8 cellular contexts compared by ENCODE assay signal in genomic region chr16:81493755-81494433, GRCh38. TPM values are rescaled to one million over a fixed set of nuclear protein-coding genes. Genes with fewer than 3 reads are reported as not detected.
DNase-seq lines count a peak whose midpoint lies in the region; ATAC-seq, FAIRE-seq and TF ChIP-seq lines count a peak whose summit lies in the region.

No MANE protein-coding gene starts in this region.

- H3K36me3 Mint-ChIP-seq in activated naive CD4-positive, alpha-beta T cell treated with anti-CD3 and anti-CD28 coated beads for 36 hours (ENCODE audit: low read depth), result no peaks in the 10 kb centered on the region

- FAIRE-seq in A549 (lab: Jason Lieb, UNC), result no peak

- no peaks in the 10 kb centered on the region for H3K9me3 Mint-ChIP-seq in activated naive CD4-positive, alpha-beta T cell treated with anti-CD3 and anti-CD28 coated beads for 36 hours

- H3K9me3 ChIP-seq in A549, result no peaks in the 10 kb centered on the region

- TF ChIP-seq CTCF in A549 (IDR thresholded peaks at IDR 0.05), result no peak

- H3K27me3 Mint-ChIP-seq in activated naive CD4-positive, alpha-beta T cell treated with anti-CD3 and anti-CD28 coated beads for 36 hours (ENCODE audit: low read depth), result no peaks in the 10 kb centered on the region

- WGBS in A549 (ENCODE audit: missing lambda C conversion rate), result 44% methylated on average over 23 of the region's 23 CpGs

- H3K4me2 ChIP-seq in A549, result peak overlapping the region; percentile 41

- peak overlapping the region; percentile 49 to 77 for H3K27ac ChIP-seq in A549

- POLR2A ChIA-PET in A549 (lab: Yijun Ruan, JAX), result no interaction called here

- peaks cover 22% of the 10 kb centered on the region for H3K4me1 Mint-ChIP-seq in activated naive CD4-positive, alpha-beta T cell treated with anti-CD3 and anti-CD28 coated beads for 36 hours (ENCODE audit: low read depth)

- peaks cover 99% of the 10 kb centered on the region for H3K4me1 ChIP-seq in A549

- no peak for TF ChIP-seq RAD21 in A549 (conservative IDR thresholded peaks at IDR 0.05 in 1 of 2, IDR thresholded peaks at IDR 0.05 in 1 of 2)

- TF ChIP-seq POLR2A in A549 (IDR thresholded peaks at IDR 0.05; ENCODE audit: low read length), result no peak

- no peak for TF ChIP-seq EP300 in A549 (IDR thresholded peaks at IDR 0.05)

- intact Hi-C loops in activated naive CD4-positive, alpha-beta T cell treated with anti-CD3 and anti-CD28 coated beads for 36 hours (cut with micrococcal nuclease), result no loop called here
- intact Hi-C loops in sciatic nerve (cut with DNase I), result no loop called here
- intact Hi-C loops in posterior vena cava (cut with DNase I), result no loop called here

- no peak overlapping the region for H3K27ac Mint-ChIP-seq in activated naive CD4-positive, alpha-beta T cell treated with anti-CD3 and anti-CD28 coated beads for 36 hours

- no peak overlapping the region for H3K4me3 Mint-ChIP-seq in activated naive CD4-positive, alpha-beta T cell treated with anti-CD3 and anti-CD28 coated beads for 36 hours

- no peak overlapping the region for H3K4me3 ChIP-seq in A549

- ATAC-seq in A549 (peak; percentile 66 to 67), sciatic nerve (no peak), GM18873 (IDR thresholded peaks at IDR 0.05; ENCODE audit: low FRiP score, unreplicated experiment) (no peak)

- CTCF ChIA-PET in A549 (lab: Yijun Ruan, JAX), result interaction anchor here (0.5 to 2.1 kb wide), 9 partner anchors 15 to 204 kb away, joined by 3 to 7 read pairs (median 4); no protein-coding TSS in a partner anchor
- CTCF ChIA-PET in activated naive CD4-positive, alpha-beta T cell treated with anti-CD3 and anti-CD28 coated beads for 36 hours (lab: Charles Lee), result interaction anchor here (0.9 kb wide), 1 partner anchor 66 kb away, joined by 3 read pairs; no protein-coding TSS in a partner anchor

- peak; percentile 78 to 83 for DNase-seq in A549 (ENCODE audit: low read depth in 1 of 2, low spot score in 1 of 2)
- DNase-seq in HT-29 (ENCODE audit: low spot score), result peak; percentile 91
- peak; percentile 53 for DNase-seq in activated naive CD4-positive, alpha-beta T cell treated with anti-CD3 and anti-CD28 coated beads for 36 hours
- DNase-seq in iPS-NIHi7 (ENCODE audit: extremely low spot score), result peak; percentile 55
- peak; percentile 79 for DNase-seq in stimulated activated CD4-positive, alpha-beta T cell treated with anti-CD3 and anti-CD28 coated beads, Interleukin-1b, Interleukin-23, amount 100 ng/mL, for 48 hours
- no peak for DNase-seq in sciatic nerve (ENCODE audit: low spot score)
- no peak for DNase-seq in posterior vena cava (ENCODE audit: low spot score)

TF ChIP-seq in A549, 52 proteins besides CTCF, POLR2A, EP300 and RAD21:
- TF ChIP-seq ESRRA (IDR thresholded peaks at IDR 0.05; ENCODE audit: borderline replicate concordance, low read length) (no peak), KDM5A (IDR thresholded peaks at IDR 0.05) (no peak), PBX3 (IDR thresholded peaks at IDR 0.05) (no peak), HEYL (CRISPR knock-in tag; IDR thresholded peaks at IDR 0.05) (no peak), USF2 (IDR thresholded peaks at IDR 0.05) (peak; percentile 79), JUNB (IDR thresholded peaks at IDR 0.05) (0 out of 2 replicates have a peak, but pooled peaks have one; percentile 22), POLR2AphosphoS2 (conservative IDR thresholded peaks at IDR 0.05; ENCODE audit: low read length) (no peak), FOXS1 (CRISPR knock-in tag; IDR thresholded peaks at IDR 0.05) (no peak), HES2 (IDR thresholded peaks at IDR 0.05) (no peak), EHF (CRISPR knock-in tag; IDR thresholded peaks at IDR 0.05) (no peak), BHLHE40 (IDR thresholded peaks at IDR 0.05; ENCODE audit: low read depth, low read length) (peak; percentile 33; the same call in 1 of the 2 replicates), HDAC2 (IDR thresholded peaks at IDR 0.05) (no peak), HOXB5 (CRISPR knock-in tag; IDR thresholded peaks at IDR 0.05) (no peak), FOSB (CRISPR knock-in tag; IDR thresholded peaks at IDR 0.05) (no peak), MAFK (IDR thresholded peaks at IDR 0.05; ENCODE audit: partially characterized antibody) (no peak), CEBPB (IDR thresholded peaks at IDR 0.05) (no peak), CHD4 (IDR thresholded peaks at IDR 0.05; ENCODE audit: borderline replicate concordance) (no peak), E2F6 (IDR thresholded peaks at IDR 0.05; ENCODE audit: borderline replicate concordance, low read depth) (peak; percentile 81), MAX (IDR thresholded peaks at IDR 0.05) (peak; percentile 94), BCL3 (IDR thresholded peaks at IDR 0.05) (no peak), MAZ (IDR thresholded peaks at IDR 0.05; ENCODE audit: borderline replicate concordance, low read depth, low read length) (no peak), ATOH8 (CRISPR knock-in tag; IDR thresholded peaks at IDR 0.05; ENCODE audit: low read depth) (no peak), TFCP2L1 (CRISPR knock-in tag; IDR thresholded peaks at IDR 0.05) (no peak), KDM1A (IDR thresholded peaks at IDR 0.05; ENCODE audit: low read depth) (no peak), FOSL2 (IDR thresholded peaks at IDR 0.05) (peak; percentile 31), FOSL2 (CRISPR knock-in tag; IDR thresholded peaks at IDR 0.05) (peak; percentile 86), NR3C1 (IDR thresholded peaks at IDR 0.05) (no peak), MYC (IDR thresholded peaks at IDR 0.05; ENCODE audit: borderline replicate concordance, low read length) (peak; percentile 66), NPAS2 (CRISPR knock-in tag; IDR thresholded peaks at IDR 0.05; ENCODE audit: borderline replicate concordance) (no peak), JUN (IDR thresholded peaks at IDR 0.05) (peak in 1 of 2 experiments; percentile 44; a peak in 3 of 5 replicates), RFX5 (IDR thresholded peaks at IDR 0.05) (no peak), CBX2 (IDR thresholded peaks at IDR 0.05; ENCODE audit: borderline replicate concordance, low read depth) (no peak)

RNA-seq across cellular contexts. Expression of gene CMIP, which starts 49.3 kb away (rescaled TPM):
- polyA plus RNA-seq in A549 (2011; rRNA removed) (21.6 and 44.7 TPM in 2 replicates), A549 (2017; fragmentation: RNase III; extraction: RNeasy Plus Mini Kit Qiagen cat#74134 plus additional on column Dnase treatment) (118 to 129 TPM (median 125 TPM) in 3 replicates)
- 78.5 and 97.9 TPM in 2 replicates for polyA plus RNA-seq in A549 (2012; cell fraction: cytosol; rRNA removed)
- 128 and 142 TPM in 2 replicates for polyA plus RNA-seq in A549 (2012; cell fraction: nucleus; rRNA removed)
- polyA minus RNA-seq in A549 (2011; rRNA and poly(A)+ RNA removed), result 89.1 and 130 TPM in 2 replicates
- 17.3 and 24.7 TPM in 2 replicates for total RNA-seq in HT-29 (2014; rRNA removed; shearing (Covaris generic))
- 10 to 100 TPM; 28.6 to 28.8 TPM for total RNA-seq in activated naive CD4-positive, alpha-beta T cell treated with anti-CD3 and anti-CD28 coated beads for 36 hours
- total RNA-seq in sciatic nerve (72.7 TPM), posterior vena cava (10 to 100 TPM; 38.2 to 45.2 TPM)

Comparison
In these comparisons a context has a peak if more than half of its experiments do, and no peak if none do; other contexts are left out.
1. ATAC-seq: peak in A549 (2 of 2); none in sciatic nerve (single experiment) and GM18873 (single experiment).
2. DNase-seq: peak in A549 (2 of 2), HT-29 (single experiment), activated naive CD4-positive, alpha-beta T cell treated with anti-CD3 and anti-CD28 coated beads for 36 hours (single experiment), iPS-NIHi7 (single experiment) and stimulated activated CD4-positive, alpha-beta T cell treated with anti-CD3 and anti-CD28 coated beads, Interleukin-1b, Interleukin-23, amount 100 ng/mL, for 48 hours (single experiment); none in sciatic nerve (single experiment) and posterior vena cava (single experiment).